ENCODE assay signal across 28 cellular contexts in the genomic region with DNA sequence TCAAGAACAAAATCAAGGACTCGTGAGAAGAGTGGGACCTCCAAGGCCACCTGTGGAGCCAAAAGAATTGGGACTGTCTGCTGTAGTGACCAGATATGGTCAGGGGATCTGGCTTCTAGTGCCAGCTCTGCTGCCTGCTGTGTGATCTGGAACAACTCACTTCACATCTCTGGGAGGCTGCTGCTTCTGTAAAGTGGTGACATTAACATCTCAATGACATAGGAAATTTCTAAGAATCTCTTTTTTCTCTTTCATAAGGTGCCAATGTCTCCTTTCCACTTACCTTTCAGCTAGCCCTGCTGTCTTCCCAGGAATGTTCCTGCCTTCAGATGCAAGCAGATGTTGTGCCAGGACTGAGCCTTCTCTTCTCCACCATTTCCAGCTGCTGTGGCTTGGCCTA. TPM values are rescaled to one million over a fixed set of nuclear protein-coding genes. Genes with fewer than 3 reads are reported as not detected.
DNase-seq lines count a peak whose midpoint lies in the region; ATAC-seq and TF ChIP-seq lines count a peak whose summit lies in the region.
"Had no signal": no experiment of that assay in that cellular context is flagged by ENCODE, and none has a peak within 500 bp of the region (broad histone marks: within the 10 kb centered on the region; RNA-seq: fewer than 3 reads in every experiment).

No MANE protein-coding gene starts in this region.

- POLR2A ChIA-PET in Caco-2 (lab: Charles Lee) = interaction anchor here (0.6 kb wide), 1 partner anchor 30 kb away, joined by 3 read pairs; no protein-coding TSS in a partner anchor

- CTCF ChIA-PET in Caco-2 (lab: Charles Lee) = interaction anchor here (0.8 to 2.5 kb wide), 3 partner anchors 11 to 63 kb away, joined by 4 to 8 read pairs (median 8); a partner anchor contains a TSS

- ATAC-seq in GM21381 (IDR thresholded peaks at IDR 0.05; ENCODE audit: unreplicated experiment) = no peak
- ATAC-seq: A549; psoas muscle; stimulated activated naive CD8-positive, alpha-beta T cell treated with anti-CD3 and anti-CD28 coated beads, Interleukin-15, Interleukin-2, amounts not matched to agents 100 U/mL and 50 U/mL, for 24 hours had no signal

- H3K4me3 ChIP-seq in Caco-2 (ENCODE audit: low read depth, low read length) (no peak overlapping the region), HUES48 (ENCODE audit: low read depth, low read length) (no peak overlapping the region)
- H3K4me3 ChIP-seq: A549, psoas muscle, testis, vagina had no signal

- intact Hi-C loops in Caco-2 (cut with micrococcal nuclease; ENCODE audit: unreplicated experiment) = no loop called here

- peaks cover 19% of the 10 kb centered on the region for H3K4me1 Mint-ChIP-seq in Caco-2 (ENCODE audit: low read depth, unreplicated experiment)
- peaks cover 4% of the 10 kb centered on the region for H3K4me1 Mint-ChIP-seq in nephron

- H3K27ac Mint-ChIP-seq in Caco-2 (ENCODE audit: unreplicated experiment) (peak overlapping the region; percentile 75), nephron (peak overlapping the region in 2 of 3 experiments; percentile 39 to 90)
- H3K27ac Mint-ChIP-seq: activated CD4-positive, alpha-beta T cell treated with anti-CD3 and anti-CD28 coated beads, Interleukin-2, amount 10 ng/mL, durations not matched to agents 7 days and 5 days; activated naive CD4-positive, alpha-beta T cell treated with anti-CD3 and anti-CD28 coated beads, Interleukin-2, amount 10 ng/mL, durations not matched to agents 7 days and 5 days had no signal

- H3K27me3 Mint-ChIP-seq in Caco-2 (ENCODE audit: insufficient read depth, unreplicated experiment) = no peaks in the 10 kb centered on the region
- H3K27me3 Mint-ChIP-seq in nephron (ENCODE audit: low read depth) = no peaks in the 10 kb centered on the region
- H3K27me3 Mint-ChIP-seq: activated CD4-positive, alpha-beta T cell treated with anti-CD3 and anti-CD28 coated beads, Interleukin-2, amount 10 ng/mL, durations not matched to agents 7 days and 5 days; activated naive CD4-positive, alpha-beta T cell treated with anti-CD3 and anti-CD28 coated beads, Interleukin-2, amount 10 ng/mL, durations not matched to agents 7 days and 5 days; CD4-positive, alpha-beta memory T cell had no signal

- H3K4me3 Mint-ChIP-seq in Caco-2 (ENCODE audit: unreplicated experiment) (no peak overlapping the region), nephron (no peak overlapping the region)
- H3K4me3 Mint-ChIP-seq: activated CD4-positive, alpha-beta T cell treated with anti-CD3 and anti-CD28 coated beads, Interleukin-2, amount 10 ng/mL, durations not matched to agents 7 days and 5 days; activated naive CD4-positive, alpha-beta T cell treated with anti-CD3 and anti-CD28 coated beads, Interleukin-2, amount 10 ng/mL, durations not matched to agents 7 days and 5 days; CD4-positive, alpha-beta memory T cell had no signal

- H3K4me1 ChIP-seq in Caco-2 (peaks cover 13% of the 10 kb centered on the region), HUES48 (ENCODE audit: control insufficient read depth, insufficient read depth, low read length) (peaks cover 18% of the 10 kb centered on the region)
- H3K4me1 ChIP-seq: testis had no signal

- BruUV-seq in Caco-2 (replicated peaks; lab: Mats Ljungman, UMichigan) = no TSS peak

- no peak overlapping the region for H3K9ac ChIP-seq in HUES48 (ENCODE audit: low read depth, low read length)

- no peaks in the 10 kb centered on the region for H3K27me3 ChIP-seq in Caco-2 (replicated peaks; ENCODE audit: control insufficient read depth, insufficient read depth, low read length)
- H3K27me3 ChIP-seq in HUES48 (ENCODE audit: control insufficient read depth, insufficient read depth, low read length) = no peaks in the 10 kb centered on the region
- H3K27me3 ChIP-seq: brain microvascular endothelial cell, neutrophil, testis, vagina had no signal

- H3K9me3 ChIP-seq in Caco-2 (no peaks in the 10 kb centered on the region), HUES48 (ENCODE audit: control insufficient read depth, insufficient read depth, low read length) (no peaks in the 10 kb centered on the region)
- H3K9me3 ChIP-seq: A549, neutrophil, psoas muscle, testis, vagina had no signal

- no peaks in the 10 kb centered on the region for H3K9me3 Mint-ChIP-seq in Caco-2 (ENCODE audit: unreplicated experiment)
- H3K9me3 Mint-ChIP-seq in nephron = no peaks in the 10 kb centered on the region
- H3K9me3 Mint-ChIP-seq: activated CD4-positive, alpha-beta T cell treated with anti-CD3 and anti-CD28 coated beads, Interleukin-2, amount 10 ng/mL, durations not matched to agents 7 days and 5 days; activated naive CD4-positive, alpha-beta T cell treated with anti-CD3 and anti-CD28 coated beads, Interleukin-2, amount 10 ng/mL, durations not matched to agents 7 days and 5 days; CD4-positive, alpha-beta memory T cell had no signal

- H3K36me3 ChIP-seq in Caco-2 (ENCODE audit: control insufficient read depth, insufficient read depth, low read length) (no peaks in the 10 kb centered on the region), HUES48 (ENCODE audit: control insufficient read depth, insufficient read depth, low read length) (no peaks in the 10 kb centered on the region)
- H3K36me3 ChIP-seq: brain microvascular endothelial cell, neutrophil, vagina had no signal

- peaks cover 8% of the 10 kb centered on the region for H3K36me3 Mint-ChIP-seq in Caco-2 (ENCODE audit: insufficient read depth, unreplicated experiment)
- H3K36me3 Mint-ChIP-seq in nephron (ENCODE audit: low read depth) = peaks cover 13% of the 10 kb centered on the region
- H3K36me3 Mint-ChIP-seq: activated naive CD4-positive, alpha-beta T cell treated with anti-CD3 and anti-CD28 coated beads, Interleukin-2, amount 10 ng/mL, durations not matched to agents 7 days and 5 days had no signal

- TF ChIP-seq CTCF in Caco-2 (IDR thresholded peaks at IDR 0.05; ENCODE audit: insufficient read depth in 1 of 2, low read depth in 1 of 2, low read length in 1 of 2, severe bottlenecking in 1 of 2, unreplicated experiment in 1 of 2) (no peak), nephron (IDR thresholded peaks at IDR 0.05; ENCODE audit: unreplicated experiment in 3 of 3) (no peak)

- DNase-seq in Caco-2 = no peak
- peak; percentile 85 for DNase-seq in iPS DF 19.7 (ENCODE audit: low read depth, low spot score)
- no peak for DNase-seq in NCI-H446 treated with DMSO at 0.1 percent for 48 hours (lab: John Stamatoyannopoulos, UW)
- no peak for DNase-seq in NCI-H524 treated with DMSO at 0.1 percent for 48 hours (lab: John Stamatoyannopoulos, UW)
- DNase-seq in mucosa of gallbladder (ENCODE audit: low spot score) = no peak
- DNase-seq: activated CD4-positive, alpha-beta T cell treated with anti-CD3 and anti-CD28 coated beads, Interleukin-2, amount 10 ng/mL, durations not matched to agents 7 days and 5 days; activated naive CD4-positive, alpha-beta T cell treated with anti-CD3 and anti-CD28 coated beads, Interleukin-2, amount 10 ng/mL, durations not matched to agents 7 days and 5 days; amniotic stem cell; brain microvascular endothelial cell; CD4-positive, alpha-beta memory T cell; DMS 273 treated with DMSO at 0.1 percent for 48 hours; EL; GOT3; KG1; MM.1S; NCI-H1436; NCI-H446; OCI-M1; psoas muscle; stimulated activated naive CD8-positive, alpha-beta T cell treated with anti-CD3 and anti-CD28 coated beads, Interleukin-15, Interleukin-2, amounts not matched to agents 100 U/mL and 50 U/mL, for 24 hours; testis had no signal

- H3K27ac ChIP-seq in HUES48 (ENCODE audit: low read depth, low read length) = peak overlapping the region; percentile 83
- H3K27ac ChIP-seq: A549, brain microvascular endothelial cell, neutrophil, psoas muscle, testis, vagina, VCaP had no signal

RNA-seq across cellular contexts. Expression of a gene that starts 5.0 kb away (rescaled TPM):
- 44.1 and 45.8 TPM in 2 replicates for total RNA-seq in Caco-2 (2022)
- 78.0 TPM for total RNA-seq in mucosa of gallbladder

RNA-seq across cellular contexts. Expression of a gene that starts 44.0 kb away (rescaled TPM):
- total RNA-seq in Caco-2 (2022) (21.5 and 23.1 TPM in 2 replicates), mucosa of gallbladder (17.4 TPM)

RNA-seq across cellular contexts. Expression of a gene that starts 49.6 kb away (rescaled TPM):
- total RNA-seq in Caco-2 (2022) = 32.9 and 41.4 TPM in 2 replicates
- 17.7 TPM for total RNA-seq in mucosa of gallbladder
